ENCODE assay signal across 19 cellular contexts in the genomic region with DNA sequence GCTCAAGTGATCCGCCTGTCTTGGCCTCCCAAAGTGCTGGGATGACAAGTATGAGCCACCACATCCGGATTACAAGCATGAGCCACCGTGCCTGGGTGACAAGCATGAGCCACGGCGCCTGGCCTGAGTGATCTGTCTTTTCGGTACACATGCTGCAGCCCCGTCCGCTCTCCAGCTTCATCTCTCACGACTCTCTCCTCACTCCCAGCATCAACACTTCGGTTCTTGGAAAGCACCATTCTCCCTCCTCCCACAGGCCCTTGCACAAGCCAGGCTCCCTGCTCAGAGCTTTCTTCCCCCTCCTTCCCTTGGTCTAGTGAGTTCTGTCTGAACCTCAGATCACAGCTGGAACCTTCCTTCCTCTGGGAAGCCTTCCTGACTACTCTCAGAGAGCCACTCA.
"Had no signal": no experiment of that assay in that cellular context is flagged by ENCODE, and none has a peak within 500 bp of the region (broad histone marks: within the 10 kb centered on the region; RNA-seq: fewer than 3 reads in every experiment).

No MANE protein-coding gene starts in this region.

- H3K4me3 ChIP-seq: lung, prostate gland, right atrium auricular region, skin epidermis, stomach, thoracic aorta, upper lobe of left lung had no signal

- DNase-seq: activated CD4-positive, alpha-beta T cell treated with anti-CD3 and anti-CD28 coated beads for 1 hour; activated CD8-positive, alpha-beta memory T cell treated with anti-CD3 and anti-CD28 coated beads for 24 hours; activated CD8-positive, alpha-beta memory T cell treated with anti-CD3 and anti-CD28 coated beads, Interleukin-2, amount 50 U/mL, for 48 hours; activated effector memory CD4-positive, alpha-beta T cell treated with anti-CD3 and anti-CD28 coated beads, Interleukin-2, amount 50 U/mL, for 16 hours; activated T-cell treated with anti-CD3 and anti-CD28 coated beads, Interleukin-2, amount 50 U/mL, for 48 hours; dermis blood vessel endothelial cell; foreskin melanocyte; kidney; occipital lobe; stomach; upper lobe of left lung; WERI-Rb-1 had no signal

- H3K9me3 ChIP-seq: prostate gland, right atrium auricular region, stomach, thoracic aorta, upper lobe of left lung had no signal

- H3K4me1 ChIP-seq: prostate gland, right atrium auricular region, stomach had no signal

- H3K27ac ChIP-seq: epithelial cell of prostate, prostate gland, right atrium auricular region, skin epidermis, stomach, thoracic aorta, upper lobe of left lung, WERI-Rb-1 had no signal

- H3K27me3 ChIP-seq: right atrium auricular region, upper lobe of left lung had no signal

- ATAC-seq: left lobe of liver had no signal
